In genomic region chr4:39697740-39698423, GRCh38 we compare ENCODE assay signal across 1 cellular context.
TF ChIP-seq lines count a peak whose summit lies in the region.

Gene UBE2K (plus strand): TSS chr4:39698136. CDS start chr4:39698328, 192 bp downstream.

TF ChIP-seq in K562, 482 proteins besides CTCF, POLR2A, EP300 and RAD21 (continued from another document and continues in another):
- no peak for TF ChIP-seq ZNF318 (IDR thresholded peaks at IDR 0.05; ENCODE audit: borderline replicate concordance in 1 of 2, low read depth in 1 of 2)
- TF ChIP-seq PRDM10 (IDR thresholded peaks at IDR 0.05; ENCODE audit: partially characterized antibody): peak; percentile 6
- TF ChIP-seq BMI1 (IDR thresholded peaks at IDR 0.05; ENCODE audit: low read length): no peak
- peak; percentile 35; the same call in 1 of the 2 replicates for TF ChIP-seq MBD2 (IDR thresholded peaks at IDR 0.05; ENCODE audit: borderline replicate concordance, low read depth)
- no peak for TF ChIP-seq ZNF140 (CRISPR knock-in tag; IDR thresholded peaks at IDR 0.05)
- no peak for TF ChIP-seq JUN (IDR thresholded peaks at IDR 0.05; ENCODE audit: borderline replicate concordance, low read depth, low read length)
- 0 out of 2 replicates have a peak, but pooled peaks have one; percentile 76 for TF ChIP-seq JUN (CRISPR knock-in tag; IDR thresholded peaks at IDR 0.05; ENCODE audit: borderline replicate concordance)
- no peak for TF ChIP-seq KLF6 (CRISPR knock-in tag; IDR thresholded peaks at IDR 0.05; ENCODE audit: borderline replicate concordance)
- TF ChIP-seq ZBTB49 (CRISPR knock-in tag; IDR thresholded peaks at IDR 0.05; ENCODE audit: borderline replicate concordance): no peak
- no peak; the same call in 1 of the 2 replicates for TF ChIP-seq ZBTB17 (CRISPR knock-in tag; IDR thresholded peaks at IDR 0.05)
- no peak for TF ChIP-seq MYNN (IDR thresholded peaks at IDR 0.05)
- TF ChIP-seq MYNN (CRISPR knock-in tag; IDR thresholded peaks at IDR 0.05): no peak
- peak; percentile 69 for TF ChIP-seq TAF1 (IDR thresholded peaks at IDR 0.05; ENCODE audit: control insufficient read depth, extremely low read depth, insufficient read depth, low read length, severe bottlenecking)
- no peak for TF ChIP-seq ZNF444 (CRISPR knock-in tag; IDR thresholded peaks at IDR 0.05)
- no peak for TF ChIP-seq KDM1A (IDR thresholded peaks at IDR 0.05)
- TF ChIP-seq FOXP4 (CRISPR knock-in tag; IDR thresholded peaks at IDR 0.05; ENCODE audit: borderline replicate concordance): no peak
- TF ChIP-seq HDAC6 (IDR thresholded peaks at IDR 0.05; ENCODE audit: low read depth, low read length): no peak
- TF ChIP-seq, protein P1, sequence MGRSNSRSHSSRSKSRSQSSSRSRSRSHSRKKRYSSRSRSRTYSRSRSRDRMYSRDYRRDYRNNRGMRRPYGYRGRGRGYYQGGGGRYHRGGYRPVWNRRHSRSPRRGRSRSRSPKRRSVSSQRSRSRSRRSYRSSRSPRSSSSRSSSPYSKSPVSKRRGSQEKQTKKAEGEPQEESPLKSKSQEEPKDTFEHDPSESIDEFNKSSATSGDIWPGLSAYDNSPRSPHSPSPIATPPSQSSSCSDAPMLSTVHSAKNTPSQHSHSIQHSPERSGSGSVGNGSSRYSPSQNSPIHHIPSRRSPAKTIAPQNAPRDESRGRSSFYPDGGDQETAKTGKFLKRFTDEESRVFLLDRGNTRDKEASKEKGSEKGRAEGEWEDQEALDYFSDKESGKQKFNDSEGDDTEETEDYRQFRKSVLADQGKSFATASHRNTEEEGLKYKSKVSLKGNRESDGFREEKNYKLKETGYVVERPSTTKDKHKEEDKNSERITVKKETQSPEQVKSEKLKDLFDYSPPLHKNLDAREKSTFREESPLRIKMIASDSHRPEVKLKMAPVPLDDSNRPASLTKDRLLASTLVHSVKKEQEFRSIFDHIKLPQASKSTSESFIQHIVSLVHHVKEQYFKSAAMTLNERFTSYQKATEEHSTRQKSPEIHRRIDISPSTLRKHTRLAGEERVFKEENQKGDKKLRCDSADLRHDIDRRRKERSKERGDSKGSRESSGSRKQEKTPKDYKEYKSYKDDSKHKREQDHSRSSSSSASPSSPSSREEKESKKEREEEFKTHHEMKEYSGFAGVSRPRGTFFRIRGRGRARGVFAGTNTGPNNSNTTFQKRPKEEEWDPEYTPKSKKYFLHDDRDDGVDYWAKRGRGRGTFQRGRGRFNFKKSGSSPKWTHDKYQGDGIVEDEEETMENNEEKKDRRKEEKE (IDR thresholded peaks at IDR 0.05; ENCODE audit: borderline replicate concordance in 1 of 2, control insufficient read depth in 1 of 2, low read depth in 2 of 2, low read length in 1 of 2): 0 out of 4 replicates have a peak, but pooled peaks of 1 of the 2 experiments have one; percentile 56
- TF ChIP-seq, protein P2, sequence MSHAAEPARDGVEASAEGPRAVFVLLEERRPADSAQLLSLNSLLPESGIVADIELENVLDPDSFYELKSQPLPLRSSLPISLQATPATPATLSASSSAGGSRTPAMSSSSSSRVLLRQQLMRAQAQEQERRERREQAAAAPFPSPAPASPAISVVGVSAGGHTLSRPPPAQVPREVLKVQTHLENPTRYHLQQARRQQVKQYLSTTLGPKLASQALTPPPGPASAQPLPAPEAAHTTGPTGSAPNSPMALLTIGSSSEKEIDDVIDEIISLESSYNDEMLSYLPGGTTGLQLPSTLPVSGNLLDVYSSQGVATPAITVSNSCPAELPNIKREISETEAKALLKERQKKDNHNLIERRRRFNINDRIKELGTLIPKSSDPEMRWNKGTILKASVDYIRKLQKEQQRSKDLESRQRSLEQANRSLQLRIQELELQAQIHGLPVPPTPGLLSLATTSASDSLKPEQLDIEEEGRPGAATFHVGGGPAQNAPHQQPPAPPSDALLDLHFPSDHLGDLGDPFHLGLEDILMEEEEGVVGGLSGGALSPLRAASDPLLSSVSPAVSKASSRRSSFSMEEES (CRISPR knock-in tag; IDR thresholded peaks at IDR 0.05): no peak
